8 cellular contexts compared by ENCODE assay signal in the genomic region with DNA sequence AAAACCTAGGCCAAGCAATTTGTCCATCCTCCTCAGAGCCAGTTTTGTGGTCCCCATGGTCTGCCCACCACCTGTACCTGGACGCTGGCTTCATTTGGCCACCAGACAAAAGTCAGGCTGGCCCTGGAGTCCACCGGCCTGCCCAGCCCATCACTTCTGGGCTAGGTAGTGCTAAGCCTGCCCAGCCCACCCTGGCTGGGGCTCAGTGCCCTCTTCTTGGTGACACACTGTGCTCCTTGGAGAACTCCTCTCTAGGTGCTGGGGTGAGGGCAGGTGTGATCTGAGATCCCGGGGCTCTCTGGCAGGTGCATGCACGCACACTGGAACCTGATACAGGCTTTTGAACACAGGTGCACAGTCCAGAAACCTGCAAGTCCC. TPM values are rescaled to one million over a fixed set of nuclear protein-coding genes. Genes with fewer than 3 reads are reported as not detected.
DNase-seq lines count a peak whose midpoint lies in the region; ATAC-seq and TF ChIP-seq lines count a peak whose summit lies in the region.

No MANE protein-coding gene starts in this region.

- peak; percentile 23 for ATAC-seq in sciatic nerve
- no peak for ATAC-seq in HG03135 (IDR thresholded peaks at IDR 0.05; ENCODE audit: unreplicated experiment)

- CTCF ChIA-PET in GM10248 (lab: Yijun Ruan, JAX) (interaction anchor here (2.5 to 8.6 kb wide), 2 partner anchors 14 to 15 kb away, joined by 16 to 100 read pairs; partner anchors contain the start of gene TYSND1), OCI-LY7 (lab: Charles Lee; ENCODE audit: unreplicated experiment) (no interaction called here)

- no peaks in the 10 kb centered on the region for H3K79me2 ChIP-seq in OCI-LY7 (ENCODE audit: insufficient read depth, low read depth, low read length)

- TF ChIP-seq CTCF in GM10248 (IDR thresholded peaks at IDR 0.05; ENCODE audit: control extremely low read depth, extremely low read depth, low read depth, missing control alignments), result no peak
- TF ChIP-seq CTCF in OCI-LY7 (conservative IDR thresholded peaks at IDR 0.05; ENCODE audit: low read length), result no peak
- no peak for TF ChIP-seq CTCF in esophagus muscularis mucosa (IDR thresholded peaks at IDR 0.05)

- DNase-seq in GM10248 (ENCODE audit: extremely low spot score) (peak; percentile 18), OCI-LY7 (ENCODE audit: low spot score) (no peak), esophagus muscularis mucosa (ENCODE audit: extremely low spot score) (no peak), sciatic nerve (ENCODE audit: low spot score) (peak; percentile 55), NCI-H1930 (lab: John Stamatoyannopoulos, UW) (no peak), NCI-H1092 (lab: John Stamatoyannopoulos, UW) (no peak), SK-N-DZ (ENCODE audit: low spot score) (no peak)

- intact Hi-C loops in OCI-LY7 (cut with micrococcal nuclease; ENCODE audit: unreplicated experiment) (no loop called here), esophagus muscularis mucosa (cut with DNase I) (no loop called here), sciatic nerve (cut with DNase I) (no loop called here)

- no peak overlapping the region for H3K4me3 ChIP-seq in OCI-LY7 (ENCODE audit: low read depth, low read length, poor library complexity, severe bottlenecking)
- H3K4me3 ChIP-seq in esophagus muscularis mucosa, result peak overlapping the region; percentile 79 to 87 (median 82)

- POLR2A ChIA-PET in GM10248 (lab: Yijun Ruan, JAX), result no interaction called here
- POLR2A ChIA-PET in OCI-LY7 (lab: Charles Lee), result no interaction called here

- no peak overlapping the region for H2AFZ ChIP-seq in OCI-LY7 (ENCODE audit: low read length)

- peak overlapping the region; percentile 55; the same call in 1 of the 2 replicates for H3K4me2 ChIP-seq in OCI-LY7 (ENCODE audit: low read length)

- no peaks in the 10 kb centered on the region for H3K9me2 ChIP-seq in OCI-LY7 (ENCODE audit: insufficient read depth, low read length)

- H4K20me1 ChIP-seq in OCI-LY7 (ENCODE audit: insufficient read depth, low read length), result no peaks in the 10 kb centered on the region

- no peak for TF ChIP-seq EP300 in esophagus muscularis mucosa (IDR thresholded peaks at IDR 0.05)

- 100% methylated on average over 3 of the region's 4 CpGs for WGBS in esophagus muscularis mucosa

- H3K4me1 ChIP-seq in OCI-LY7 (ENCODE audit: insufficient read depth, low read length, poor library complexity, severe bottlenecking) (no peaks in the 10 kb centered on the region), esophagus muscularis mucosa (peaks cover 14 to 30% (median 24%) of the 10 kb centered on the region in 4 donors)

- H3K9me3 ChIP-seq in OCI-LY7 (ENCODE audit: low read length) (no peaks in the 10 kb centered on the region), esophagus muscularis mucosa (no peaks in the 10 kb centered on the region)

- BruUV-seq in OCI-LY7 (replicated peaks; lab: Mats Ljungman, UMichigan), result no TSS peak

- no peaks in the 10 kb centered on the region for H3K36me3 ChIP-seq in OCI-LY7 (ENCODE audit: insufficient read depth, low read length)
- peaks cover 0 to 15% (median 10%) of the 10 kb centered on the region in 4 donors for H3K36me3 ChIP-seq in esophagus muscularis mucosa

- no peak for TF ChIP-seq POLR2A in esophagus muscularis mucosa (IDR thresholded peaks at IDR 0.05; ENCODE audit: low read depth)

- no peak overlapping the region for H3K27ac ChIP-seq in OCI-LY7 (ENCODE audit: low read depth, low read length, poor library complexity, severe bottlenecking)
- peak overlapping the region; percentile 84 to 87 (median 86) for H3K27ac ChIP-seq in esophagus muscularis mucosa (replicated peaks in 1 of 4)

- H3K27me3 ChIP-seq in esophagus muscularis mucosa, result no peaks in the 10 kb centered on the region

RNA-seq across cellular contexts. Expression of gene AIFM2, which starts 1.1 kb away (rescaled TPM):
- 1.1 and 1.7 TPM in 2 replicates for total RNA-seq in OCI-LY7 (2014; rRNA removed; shearing (Covaris generic))
- total RNA-seq in OCI-LY7 (2022) (2.4 and 2.6 TPM in 2 replicates), esophagus muscularis mucosa (10 to 100 TPM; 13.3 to 21.8 (median 17.2) TPM), sciatic nerve (14.1 TPM)
- 0.91 and 1.8 TPM in 2 replicates for polyA plus RNA-seq in SK-N-DZ (2014; cell fraction: cytosol; rRNA removed)
- polyA plus RNA-seq in SK-N-DZ (2014; cell fraction: nucleus; rRNA removed), result 2.1 and 2.2 TPM in 2 replicates

RNA-seq across cellular contexts. Expression of gene TYSND1, which starts 15.0 kb away (rescaled TPM):
- total RNA-seq in OCI-LY7 (2014; rRNA removed; shearing (Covaris generic)), result 32.5 and 33.4 TPM in 2 replicates
- total RNA-seq in OCI-LY7 (2022), result 47.3 and 48.1 TPM in 2 replicates
- total RNA-seq in esophagus muscularis mucosa, result 10 to 100 TPM in 2 of 4 donors, 1 to 10 TPM in 2; 6.0 to 12.2 (median 9.3) TPM
- 10.6 TPM for total RNA-seq in sciatic nerve
- 17.5 and 20.9 TPM in 2 replicates for polyA plus RNA-seq in SK-N-DZ (2014; cell fraction: cytosol; rRNA removed)
- 27.6 and 39.4 TPM in 2 replicates for polyA plus RNA-seq in SK-N-DZ (2014; cell fraction: nucleus; rRNA removed)

RNA-seq across cellular contexts. Expression of gene SAR1A, which starts 38.8 kb away (rescaled TPM):
- 39.4 and 39.5 TPM in 2 replicates for total RNA-seq in OCI-LY7 (2014; rRNA removed; shearing (Covaris generic))
- total RNA-seq in OCI-LY7 (2022) (71.0 and 81.4 TPM in 2 replicates), esophagus muscularis mucosa (10 to 100 TPM; 73.6 to 87.6 (median 80.5) TPM), sciatic nerve (122 TPM)
- polyA plus RNA-seq in SK-N-DZ (2014; cell fraction: cytosol; rRNA removed), result 63.0 and 63.8 TPM in 2 replicates
- polyA plus RNA-seq in SK-N-DZ (2014; cell fraction: nucleus; rRNA removed), result 30.9 and 40.5 TPM in 2 replicates

Comparison
In these comparisons a context has a peak if more than half of its experiments do, and no peak if none do; other contexts are left out.
1. DNase-seq: peak in GM10248 (single experiment) and sciatic nerve (single experiment); none in OCI-LY7 (single experiment), esophagus muscularis mucosa (single experiment), NCI-H1930 (0 of 2), NCI-H1092 (single experiment) and SK-N-DZ (single experiment).